In the genomic region with DNA sequence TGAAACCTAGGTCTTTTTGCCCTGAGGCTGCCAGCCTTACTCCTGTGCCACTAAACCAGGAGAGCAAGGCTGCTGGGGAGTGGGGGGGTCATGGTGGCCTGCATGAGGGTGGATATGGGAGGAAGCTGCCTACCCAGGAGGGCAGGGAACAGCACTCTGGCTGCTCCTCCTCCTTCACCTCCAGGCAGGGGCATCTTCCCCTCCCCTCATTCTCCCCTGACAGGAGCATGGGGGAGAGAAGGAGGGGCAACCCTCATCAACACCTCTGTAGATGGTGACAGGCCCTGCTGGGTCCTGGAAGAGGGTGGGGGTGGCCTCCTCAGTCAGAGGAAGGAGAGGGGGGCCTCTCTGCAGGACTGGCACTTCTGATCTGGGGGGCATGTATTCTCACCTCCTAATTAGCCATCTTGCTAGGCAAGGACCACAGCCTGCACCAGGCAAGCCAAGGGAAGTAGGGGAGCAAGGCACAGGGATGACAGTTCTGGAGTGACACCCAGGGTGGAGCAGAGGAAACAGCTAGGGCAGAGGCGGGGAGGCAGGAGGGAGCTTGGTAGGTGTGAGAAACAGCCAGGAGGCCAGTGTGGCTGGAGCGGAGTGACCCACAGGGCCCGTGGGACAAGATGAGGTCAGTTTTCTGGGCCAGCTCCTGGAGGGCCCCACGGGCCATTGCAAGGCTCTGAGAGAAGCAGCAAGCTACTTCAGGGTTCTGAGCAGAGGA, we compare ENCODE assay signal across 23 cellular contexts. TPM values are rescaled to one million over a fixed set of nuclear protein-coding genes. Genes with fewer than 3 reads are reported as not detected.
A peak's percentile ranks its signal among the peaks of the same experiment; 100 is the strongest.
DNase-seq lines count a peak whose midpoint lies in the region; ATAC-seq and TF ChIP-seq lines count a peak whose summit lies in the region.
"Had no signal": no experiment of that assay in that cellular context is flagged by ENCODE, and none has a peak within 500 bp of the region (broad histone marks: within the 10 kb centered on the region; RNA-seq: fewer than 3 reads in every experiment).

No MANE protein-coding gene starts in this region.

- H3F3A ChIP-seq in SK-N-SH (replicated peaks; ENCODE audit: insufficient read depth) = no peaks in the 10 kb centered on the region

- H3K4me2 ChIP-seq in SK-N-SH (peak overlapping the region; percentile 55), HCT116 (ENCODE audit: low read length) (peak overlapping the region; percentile 60; the same call in 1 of the 2 replicates)

- CTCF ChIA-PET in SK-N-SH (lab: Yijun Ruan, JAX) = interaction anchor here (1.1 to 2.6 kb wide), 5 partner anchors 9 to 105 kb away, joined by 3 to 14 read pairs (median 7); no protein-coding TSS in a partner anchor
- CTCF ChIA-PET in HCT116 (lab: Charles Lee) = interaction anchor here (1.0 to 2.4 kb wide), 2 partner anchors 67 to 112 kb away, joined by 3 to 7 read pairs; no protein-coding TSS in a partner anchor

- ATAC-seq in SK-N-SH treated with all-trans-retinoic acid at 6 μM for 48 hours (no peak), HCT116 (no peak)
- no peak for ATAC-seq in stimulated activated naive CD8-positive, alpha-beta T cell treated with anti-CD3 and anti-CD28 coated beads, Interleukin-15, amount 100 ng/mL, for 72 hours
- ATAC-seq: activated T-cell treated with anti-CD3 and anti-CD28 coated beads, Interleukin-2, amount 50 U/mL, for 4 hours; T-helper 17 cell had no signal

- peaks cover 52 to 68% of the 10 kb centered on the region in 2 experiments for H3K4me1 ChIP-seq in SK-N-SH (ENCODE audit: control insufficient read depth in 1 of 2, insufficient read depth in 2 of 2, low read depth in 1 of 2, low read length in 1 of 2)
- H3K4me1 ChIP-seq in HCT116 (ENCODE audit: control insufficient read depth in 1 of 2, insufficient read depth in 2 of 2, low read length in 2 of 2) = peaks cover 38 to 46% of the 10 kb centered on the region in 2 experiments
- H3K4me1 ChIP-seq in ascending aorta = peaks cover 20 to 39% of the 10 kb centered on the region in 2 donors

- TF ChIP-seq CTCF in SK-N-SH (IDR thresholded peaks at IDR 0.05) = no peak
- TF ChIP-seq CTCF in HCT116 (IDR thresholded peaks at IDR 0.05 in 2 of 3, conservative IDR thresholded peaks at IDR 0.05 in 1 of 3; ENCODE audit: borderline replicate concordance in 1 of 3, insufficient read depth in 1 of 3, low read depth in 2 of 3, low read length in 2 of 3) = no peak
- no peak for TF ChIP-seq CTCF in ascending aorta (IDR thresholded peaks at IDR 0.05)
- no peak for TF ChIP-seq CTCF in osteocyte (IDR thresholded peaks at IDR 0.05)

- TF ChIP-seq POLR2A in HCT116 (IDR thresholded peaks at IDR 0.05; ENCODE audit: borderline replicate concordance, extremely low read depth, insufficient read depth, insufficient read length) = no peak

- H3K9me3 Mint-ChIP-seq in osteocyte (ENCODE audit: unreplicated experiment) = no peaks in the 10 kb centered on the region
- H3K9me3 Mint-ChIP-seq in stimulated activated naive CD8-positive, alpha-beta T cell treated with anti-CD3 and anti-CD28 coated beads, Interleukin-15, amount 100 ng/mL, for 72 hours = no peaks in the 10 kb centered on the region
- H3K9me3 Mint-ChIP-seq: activated T-cell treated with anti-CD3 and anti-CD28 coated beads, Interleukin-2, amount 50 U/mL, for 4 hours had no signal

- H3K27ac Mint-ChIP-seq in osteocyte (ENCODE audit: unreplicated experiment) = peak overlapping the region; percentile 40
- H3K27ac Mint-ChIP-seq in stimulated activated naive CD8-positive, alpha-beta T cell treated with anti-CD3 and anti-CD28 coated beads, Interleukin-15, amount 100 ng/mL, for 72 hours = peak overlapping the region in 1 of 2 donors; percentile 42
- H3K27ac Mint-ChIP-seq: T-helper 17 cell had no signal

- H3K4me1 Mint-ChIP-seq in osteocyte (ENCODE audit: unreplicated experiment) = peaks cover 65% of the 10 kb centered on the region
- H3K4me1 Mint-ChIP-seq in stimulated activated naive CD8-positive, alpha-beta T cell treated with anti-CD3 and anti-CD28 coated beads, Interleukin-15, amount 100 ng/mL, for 72 hours = peaks cover 10% of the 10 kb centered on the region

- TF ChIP-seq EP300 in SK-N-SH (IDR thresholded peaks at IDR 0.05; ENCODE audit: borderline replicate concordance in 1 of 2, low read depth in 1 of 2, low read length in 1 of 2) = no peak

- intact Hi-C loops in HCT116 (cut with micrococcal nuclease) (loop anchor here (2.0 kb wide), 1 partner anchor 40 kb away; no protein-coding TSS in a partner anchor), ascending aorta (cut with DNase I) (loop anchor here (2.0 kb wide), 2 partner anchors 36 to 62 kb away; no protein-coding TSS in a partner anchor)

- H4K20me1 ChIP-seq in SK-N-SH (ENCODE audit: insufficient read depth) (no peaks in the 10 kb centered on the region), HCT116 (ENCODE audit: insufficient read depth) (no peaks in the 10 kb centered on the region)

- BruUV-seq in HCT116 (replicated peaks; lab: Mats Ljungman, UMichigan) = no TSS peak

- H3K27me3 ChIP-seq in SK-N-SH (ENCODE audit: insufficient read depth) = no peaks in the 10 kb centered on the region
- no peaks in the 10 kb centered on the region for H3K27me3 ChIP-seq in HCT116 (ENCODE audit: insufficient read depth, low read length)
- no peaks in the 10 kb centered on the region for H3K27me3 ChIP-seq in ascending aorta

- WGBS in SK-N-SH (ENCODE audit: low lambda C conversion rate) = 87% methylated on average over 4 of the region's 4 CpGs

- H3K27me3 Mint-ChIP-seq in osteocyte (ENCODE audit: unreplicated experiment) = no peaks in the 10 kb centered on the region
- H3K27me3 Mint-ChIP-seq in stimulated activated naive CD8-positive, alpha-beta T cell treated with anti-CD3 and anti-CD28 coated beads, Interleukin-15, amount 100 ng/mL, for 72 hours = peaks cover 45% of the 10 kb centered on the region

- H3K9me2 ChIP-seq in SK-N-SH = no peaks in the 10 kb centered on the region
- no peaks in the 10 kb centered on the region for H3K9me2 ChIP-seq in HCT116 (ENCODE audit: insufficient read depth)

- POLR2A ChIA-PET in SK-N-SH (lab: Yijun Ruan, JAX) = interaction anchor here (1.0 to 2.1 kb wide), 3 partner anchors 13 to 50 kb away, joined by 3 to 5 read pairs (median 3); no protein-coding TSS in a partner anchor
- POLR2A ChIA-PET in HCT116 (lab: Charles Lee) = no interaction called here

- DNase-seq in SK-N-SH = no peak
- no peak for DNase-seq in HCT116 (ENCODE audit: low read depth, low spot score)
- DNase-seq in ascending aorta (ENCODE audit: low spot score in 2 of 2) = no peak
- no peak for DNase-seq in osteocyte (ENCODE audit: extremely low spot score, unreplicated experiment)
- DNase-seq in T-helper 1 cell = no peak
- no peak for DNase-seq in stimulated activated naive CD8-positive, alpha-beta T cell treated with anti-CD3 and anti-CD28 coated beads, Interleukin-15, amount 100 ng/mL, for 72 hours
- no peak for DNase-seq in AG08396 (ENCODE audit: low spot score)
- DNase-seq: activated CD4-positive, alpha-beta T cell treated with anti-CD3 and anti-CD28 coated beads for 4 hours; activated naive CD4-positive, alpha-beta T cell treated with Interleukin-2 at 50 U/mL for 16 hours; activated T-cell treated with anti-CD3 and anti-CD28 coated beads, Interleukin-2, amount 50 U/mL, for 4 hours; CD4-positive, CD25-positive, alpha-beta regulatory T cell; effector CD8-positive, alpha-beta T cell; HCEC 1CT; lower lobe of right lung; MM.1S; nucleus accumbens; SHP77 treated with DMSO at 0.1 percent for 48 hours; stimulated activated CD4-positive, alpha-beta T cell treated with anti-CD3 and anti-CD28 coated beads, Interleukin-2, amount 100 ng/mL, for 48 hours; stimulated activated naive CD4-positive, alpha-beta T cell; T-helper 17 cell had no signal

- peak overlapping the region; percentile 70 to 97 for H3K27ac ChIP-seq in SK-N-SH (ENCODE audit: low read depth in 2 of 2, low read length in 1 of 2)
- peak overlapping the region; percentile 64 for H3K27ac ChIP-seq in HCT116 (ENCODE audit: low read depth, low read length)
- peak overlapping the region; percentile 36 to 51 for H3K27ac ChIP-seq in ascending aorta

- H3K9ac ChIP-seq in SK-N-SH (no peak overlapping the region), HCT116 (ENCODE audit: low read length) (no peak overlapping the region)

- H3K9me3 ChIP-seq in SK-N-SH = no peaks in the 10 kb centered on the region
- no peaks in the 10 kb centered on the region for H3K9me3 ChIP-seq in HCT116 (ENCODE audit: control insufficient read depth in 1 of 2, insufficient read depth in 1 of 2, low read depth in 1 of 2, low read length in 2 of 2)
- no peaks in the 10 kb centered on the region for H3K9me3 ChIP-seq in ascending aorta
- H3K9me3 ChIP-seq: lower lobe of right lung had no signal

- no peaks in the 10 kb centered on the region for H3K36me3 Mint-ChIP-seq in osteocyte (ENCODE audit: unreplicated experiment)
- H3K36me3 Mint-ChIP-seq: CD4-positive, CD25-positive, alpha-beta regulatory T cell had no signal

- H3K4me3 ChIP-seq in SK-N-SH (ENCODE audit: low read depth in 2 of 2, low read length in 1 of 2) (no peak overlapping the region), HCT116 (replicated peaks in 1 of 2; ENCODE audit: low read depth in 1 of 2, low read length in 2 of 2) (no peak overlapping the region), ascending aorta (no peak overlapping the region)
- H3K4me3 ChIP-seq: lower lobe of right lung had no signal

- H3K79me2 ChIP-seq in SK-N-SH (ENCODE audit: insufficient read depth) (no peaks in the 10 kb centered on the region), HCT116 (ENCODE audit: insufficient read depth, low read length) (no peaks in the 10 kb centered on the region)

- no peak overlapping the region for H3K4me3 Mint-ChIP-seq in osteocyte (ENCODE audit: unreplicated experiment)
- no peak overlapping the region for H3K4me3 Mint-ChIP-seq in stimulated activated naive CD8-positive, alpha-beta T cell treated with anti-CD3 and anti-CD28 coated beads, Interleukin-15, amount 100 ng/mL, for 72 hours
- H3K4me3 Mint-ChIP-seq: activated T-cell treated with anti-CD3 and anti-CD28 coated beads, Interleukin-2, amount 50 U/mL, for 4 hours; CD4-positive, CD25-positive, alpha-beta regulatory T cell; T-helper 17 cell had no signal

- RAD21 ChIA-PET in HCT116 (lab: Charles Lee; ENCODE audit: low non-redundant PET in 1 of 2, low total read pairs in 2 of 2, uncharacterized antibody in 2 of 2, unreplicated experiment in 2 of 2) = no interaction called here

- H2AFZ ChIP-seq in SK-N-SH (ENCODE audit: low read depth) (no peak overlapping the region), HCT116 (ENCODE audit: low read depth, low read length, poor library complexity, severe bottlenecking) (no peak overlapping the region)

- no peak for TF ChIP-seq RAD21 in SK-N-SH (IDR thresholded peaks at IDR 0.05; ENCODE audit: low read length)
- TF ChIP-seq RAD21 in HCT116 (IDR thresholded peaks at IDR 0.05; ENCODE audit: low read depth) = no peak

- no peaks in the 10 kb centered on the region for H3K36me3 ChIP-seq in SK-N-SH (replicated peaks in 1 of 2; ENCODE audit: control insufficient read depth in 1 of 2, insufficient read depth in 2 of 2, low read length in 1 of 2)
- H3K36me3 ChIP-seq in HCT116 (ENCODE audit: control insufficient read depth in 1 of 2, insufficient read depth in 2 of 2, low read length in 2 of 2) = no peaks in the 10 kb centered on the region
- no peaks in the 10 kb centered on the region for H3K36me3 ChIP-seq in ascending aorta
- H3K36me3 ChIP-seq: lower lobe of right lung had no signal

RNA-seq across cellular contexts. Expression of gene CCDC33, which starts 4.9 kb away (rescaled TPM):
- polyA plus RNA-seq in SK-N-SH (2012; rRNA removed) = 3.3 and 4.0 TPM in 2 replicates
- polyA plus RNA-seq in SK-N-SH (2012; cell fraction: cytosol; rRNA removed) = 1.8 and 2.9 TPM in 2 replicates
- polyA plus RNA-seq in SK-N-SH (2012; cell fraction: nucleus; rRNA removed) = 3.9 and 4.0 TPM in 2 replicates
- total RNA-seq in HCT116 (2021; ENCODE audit: unreplicated experiment) (0.15 TPM), ascending aorta (not detected), osteocyte (not detected in 2 replicates)
- polyA plus RNA-seq in HCT116 (2012) = 0.09 and 0.21 TPM in 2 replicates
- total RNA-seq: activated CD8-positive, alpha-beta memory T cell treated with anti-CD3 and anti-CD28 coated beads for 36 hours; activated T-cell treated with anti-CD3 and anti-CD28 coated beads, Interleukin-2, amount 50 U/mL, for 4 hours; CD4-positive, CD25-positive, alpha-beta regulatory T cell; renal cortical epithelial cell; T-helper 17 cell had no signal
- polyA plus RNA-seq: CD4-positive, CD25-positive, alpha-beta regulatory T cell had no signal

RNA-seq across cellular contexts. Expression of gene STRA6, which starts 38.5 kb away (rescaled TPM):
- 27.9 and 31.0 TPM in 2 replicates for polyA plus RNA-seq in SK-N-SH (2012; rRNA removed)
- 7.3 and 13.0 TPM in 2 replicates for polyA plus RNA-seq in SK-N-SH (2012; cell fraction: cytosol; rRNA removed)
- 140 and 152 TPM in 2 replicates for polyA plus RNA-seq in SK-N-SH (2012; cell fraction: nucleus; rRNA removed)
- total RNA-seq in HCT116 (2021; ENCODE audit: unreplicated experiment) = 0.54 TPM
- 0.46 and 0.59 TPM in 2 replicates for polyA plus RNA-seq in HCT116 (2012)
- total RNA-seq in ascending aorta = not detected
- 23.2 and 25.8 TPM in 2 replicates for total RNA-seq in osteocyte
- total RNA-seq: activated CD8-positive, alpha-beta memory T cell treated with anti-CD3 and anti-CD28 coated beads for 36 hours; activated T-cell treated with anti-CD3 and anti-CD28 coated beads, Interleukin-2, amount 50 U/mL, for 4 hours; CD4-positive, CD25-positive, alpha-beta regulatory T cell; lower lobe of right lung; T-helper 17 cell had no signal
- polyA plus RNA-seq: CD4-positive, CD25-positive, alpha-beta regulatory T cell had no signal

Comparison
In these comparisons a context has a peak if more than half of its experiments do, and no peak if none do; other contexts are left out.
1. RNA of gene STRA6, which starts 38.5 kb away (total RNA-seq): 23.2 to 25.8 TPM in osteocyte; 0.54 TPM in HCT116 (single experiment) and not detected in ascending aorta (single experiment); every median in the first group is over 10 times any median in the second.
2. Peak in every context shown above with its lines, with median percentiles within 50 percentile points of each other: H3K27ac ChIP-seq.